Comparison of ENCODE assay signal across 8 cellular contexts in the genomic region with DNA sequence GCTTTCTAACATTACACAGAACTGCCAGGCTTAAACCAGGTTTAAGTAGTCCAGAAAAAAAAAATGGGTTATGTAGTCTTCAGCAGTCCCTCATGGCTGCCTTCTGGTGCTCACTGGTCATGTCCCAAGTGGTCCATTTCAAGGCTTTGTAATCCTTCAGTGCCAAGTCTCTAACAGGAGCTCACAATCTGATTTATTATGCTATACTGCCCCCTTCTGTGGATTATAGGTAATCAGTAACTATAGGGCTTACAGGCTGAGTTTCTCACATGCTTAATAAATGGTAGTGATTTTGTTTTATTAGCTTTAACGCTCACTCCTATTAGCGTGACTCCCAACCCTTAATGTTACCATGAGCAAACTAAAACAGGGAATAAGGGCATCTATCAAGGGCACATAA.
DNase-seq lines count a peak whose midpoint lies in the region; ATAC-seq and TF ChIP-seq lines count a peak whose summit lies in the region.

No MANE protein-coding gene starts in this region.

- H3K27me3 Mint-ChIP-seq in H9 (ENCODE audit: low read depth): 0 out of 2 replicates have a peak, but pooled peaks cover 1% of the 10 kb centered on the region
- no peaks in the 10 kb centered on the region for H3K27me3 Mint-ChIP-seq in activated CD4-positive, alpha-beta memory T cell treated with anti-CD3 and anti-CD28 coated beads for 36 hours

- no peak overlapping the region for H2BK20ac ChIP-seq in H9 (ENCODE audit: low read depth, low read length, poor library complexity, severe bottlenecking)

- H3K23me2 ChIP-seq in H9 (ENCODE audit: insufficient read length, low read depth, low read length, poor library complexity, severe bottlenecking): no peaks in the 10 kb centered on the region

- H3K79me1 ChIP-seq in H9 (ENCODE audit: insufficient read depth, low read depth, low read length, poor library complexity, severe bottlenecking): no peaks in the 10 kb centered on the region

- peaks cover 7% of the 10 kb centered on the region for H3K9me3 ChIP-seq in H9 (ENCODE audit: control insufficient read depth, low read depth, low read length)

- no peak overlapping the region for H2BK15ac ChIP-seq in H9 (ENCODE audit: low read depth, low read length)

- no peak overlapping the region for H4K8ac ChIP-seq in H9 (replicated peaks; ENCODE audit: insufficient read length, low read depth, low read length)

- H3K9me3 Mint-ChIP-seq in H9: peaks cover 49 to 56% of the 10 kb centered on the region in 2 experiments
- H3K9me3 Mint-ChIP-seq in activated CD4-positive, alpha-beta memory T cell treated with anti-CD3 and anti-CD28 coated beads for 36 hours: no peaks in the 10 kb centered on the region

- H2AK5ac ChIP-seq in H9 (ENCODE audit: insufficient read length, low read length): no peak overlapping the region

- H2BK12ac ChIP-seq in H9 (ENCODE audit: insufficient read length, low read depth, low read length): no peak overlapping the region

- H4K20me1 ChIP-seq in H9 (ENCODE audit: control insufficient read depth, insufficient read depth, insufficient read length): no peaks in the 10 kb centered on the region

- no peak for ATAC-seq in activated CD4-positive, CD25-positive, alpha-beta regulatory T cell treated with anti-CD3 and anti-CD28 coated beads, Interleukin-2, amount 50 U/mL, for 24 hours

- H3K79me2 ChIP-seq in H9 (ENCODE audit: insufficient read depth, low read length): no peaks in the 10 kb centered on the region

- CTCF ChIA-PET in activated CD4-positive, alpha-beta memory T cell treated with anti-CD3 and anti-CD28 coated beads for 36 hours (lab: Charles Lee): interaction anchor here (0.5 to 2.4 kb wide), 8 partner anchors 15 to 1149 kb away, joined by 3 to 12 read pairs (median 4); no protein-coding TSS in a partner anchor

- H4K91ac ChIP-seq in H9 (ENCODE audit: insufficient read length, low read depth, low read length): no peak overlapping the region

- no peak overlapping the region for H3K23ac ChIP-seq in H9 (ENCODE audit: insufficient read length, low read depth, low read length)

- no peak overlapping the region for H4K5ac ChIP-seq in H9 (ENCODE audit: insufficient read length, low read depth, low read length)

- no peak overlapping the region for H3K4me3 Mint-ChIP-seq in H9
- H3K4me3 Mint-ChIP-seq in activated CD4-positive, alpha-beta memory T cell treated with anti-CD3 and anti-CD28 coated beads for 36 hours: no peak overlapping the region

- POLR2A ChIA-PET in activated CD4-positive, alpha-beta memory T cell treated with anti-CD3 and anti-CD28 coated beads for 36 hours (lab: Charles Lee): no interaction called here

- H3K18ac ChIP-seq in H9 (ENCODE audit: insufficient read length, low read depth, low read length): no peak overlapping the region

- H3K27ac ChIP-seq in H9 (ENCODE audit: insufficient read length, low read depth, low read length): no peak overlapping the region

- no peak overlapping the region for H2BK120ac ChIP-seq in H9 (ENCODE audit: low read depth, low read length, poor library complexity, severe bottlenecking)

- no peak overlapping the region for H3T11ph ChIP-seq in H9 (ENCODE audit: low read length)

- H3K27ac Mint-ChIP-seq in H9: no peak overlapping the region
- no peak overlapping the region for H3K27ac Mint-ChIP-seq in activated CD4-positive, alpha-beta memory T cell treated with anti-CD3 and anti-CD28 coated beads for 36 hours

- intact Hi-C loops in activated CD4-positive, alpha-beta memory T cell treated with anti-CD3 and anti-CD28 coated beads for 36 hours (cut with micrococcal nuclease): no loop called here

- H3K56ac ChIP-seq in H9 (ENCODE audit: insufficient read length, low read depth, low read length): no peak overlapping the region

- DNase-seq in ELR (ENCODE audit: low read depth) (peak; percentile 56), H9 (no peak), OCI-M1 (lab: John Stamatoyannopoulos, UW) (peak; percentile 71), fibroblast of gingiva (ENCODE audit: low read depth) (peak; percentile 38), smooth muscle cell of the brain vasculature (ENCODE audit: low read depth, low spot score) (peak; percentile 12), NCI-H69 (lab: John Stamatoyannopoulos, UW) (no peak)
- no peak for DNase-seq in activated CD4-positive, alpha-beta memory T cell treated with anti-CD3 and anti-CD28 coated beads for 36 hours

- no peaks in the 10 kb centered on the region for H3K27me3 ChIP-seq in H9 (ENCODE audit: insufficient read depth, low read length)

- no peaks in the 10 kb centered on the region for H3K4me1 Mint-ChIP-seq in H9
- H3K4me1 Mint-ChIP-seq in activated CD4-positive, alpha-beta memory T cell treated with anti-CD3 and anti-CD28 coated beads for 36 hours (ENCODE audit: low read depth): peaks cover 2% of the 10 kb centered on the region

- no peak overlapping the region for H3K14ac ChIP-seq in H9 (ENCODE audit: insufficient read depth, low read length)

- H3K4ac ChIP-seq in H9 (ENCODE audit: low read depth, low read length): no peak overlapping the region

- TF ChIP-seq CTCF in H9 (conservative IDR thresholded peaks at IDR 0.05): peak; percentile 62

- H3K36me3 Mint-ChIP-seq in H9 (ENCODE audit: insufficient read depth in 1 of 3, low read depth in 3 of 3): no peaks in the 10 kb centered on the region; a peak in 1 of 7 replicates
- H3K36me3 Mint-ChIP-seq in activated CD4-positive, alpha-beta memory T cell treated with anti-CD3 and anti-CD28 coated beads for 36 hours: no peaks in the 10 kb centered on the region

- no peak overlapping the region for H2AFZ ChIP-seq in H9 (ENCODE audit: low read length)

- H2BK5ac ChIP-seq in H9 (ENCODE audit: insufficient read length, low read length): no peak overlapping the region

- no peak overlapping the region for H3K9ac ChIP-seq in H9 (ENCODE audit: extremely low read depth, insufficient read length, low read length)

- no peak overlapping the region for H3K4me2 ChIP-seq in H9 (ENCODE audit: insufficient read depth, insufficient read length, low read length)

- WGBS in H9 (ENCODE audit: extremely low coverage, insufficient read length, low lambda C conversion rate): no CpG with 5 or more reads among the region's 2 CpGs

- no peaks in the 10 kb centered on the region for H3K4me1 ChIP-seq in H9 (ENCODE audit: insufficient read depth, low read length)

Comparison
In these comparisons a context has a peak if more than half of its experiments do, and no peak if none do; other contexts are left out.
1. DNase-seq: peak in ELR (single experiment), OCI-M1 (single experiment), fibroblast of gingiva (single experiment) and smooth muscle cell of the brain vasculature (single experiment); none in H9 (single experiment), activated CD4-positive, alpha-beta memory T cell treated with anti-CD3 and anti-CD28 coated beads for 36 hours (single experiment) and NCI-H69 (single experiment).